Comparison of ENCODE assay signal across 8 cellular contexts in genomic region chr14:46580941-46581671, GRCh38.
DNase-seq lines count a peak whose midpoint lies in the region; ATAC-seq and TF ChIP-seq lines count a peak whose summit lies in the region.

No MANE protein-coding gene starts in this region.

- H3K4me3 ChIP-seq in lower lobe of right lung = no peak overlapping the region

- H3K4me1 Mint-ChIP-seq in activated CD8-positive, alpha-beta T cell treated with anti-CD3 and anti-CD28 coated beads, Interleukin-2, amount 10 ng/mL, durations not matched to agents 7 days and 5 days (ENCODE audit: low read depth) = no peaks in the 10 kb centered on the region

- H3K36me3 Mint-ChIP-seq in activated CD8-positive, alpha-beta T cell treated with anti-CD3 and anti-CD28 coated beads, Interleukin-2, amount 10 ng/mL, durations not matched to agents 7 days and 5 days (ENCODE audit: low read depth) = no peaks in the 10 kb centered on the region

- H3K27me3 ChIP-seq in lower lobe of right lung (ENCODE audit: low read depth) = no peaks in the 10 kb centered on the region

- H3K4me3 Mint-ChIP-seq in activated CD8-positive, alpha-beta T cell treated with anti-CD3 and anti-CD28 coated beads, Interleukin-2, amount 10 ng/mL, durations not matched to agents 7 days and 5 days = no peak overlapping the region

- DNase-seq in NCI-H2081 (lab: John Stamatoyannopoulos, UW) (peak; percentile 40 to 43), NCI-H2081 treated with DMSO at 0.1 percent for 48 hours (lab: John Stamatoyannopoulos, UW) (no peak), NCI-H1105 treated with DMSO at 0.1 percent for 48 hours (lab: John Stamatoyannopoulos, UW) (peak; percentile 61), lower lobe of right lung (no peak), 8988T (no peak), NCI-H128 (lab: John Stamatoyannopoulos, UW; ENCODE audit: unreplicated experiment) (no peak)
- peak; percentile 19 for DNase-seq in activated CD8-positive, alpha-beta T cell treated with anti-CD3 and anti-CD28 coated beads, Interleukin-2, amount 10 ng/mL, durations not matched to agents 7 days and 5 days

- ATAC-seq in activated CD8-positive, alpha-beta T cell treated with anti-CD3 and anti-CD28 coated beads, Interleukin-2, amount 10 ng/mL, durations not matched to agents 7 days and 5 days = no peak
- ATAC-seq in lower lobe of right lung = peak in 1 of 2 donors; percentile 29
- ATAC-seq in HG02970 (IDR thresholded peaks at IDR 0.05; ENCODE audit: low FRiP score, unreplicated experiment) = no peak

- H3K27ac Mint-ChIP-seq in activated CD8-positive, alpha-beta T cell treated with anti-CD3 and anti-CD28 coated beads, Interleukin-2, amount 10 ng/mL, durations not matched to agents 7 days and 5 days = no peak overlapping the region

- CTCF ChIA-PET in activated CD8-positive, alpha-beta T cell treated with anti-CD3 and anti-CD28 coated beads, Interleukin-2, amount 10 ng/mL, durations not matched to agents 7 days and 5 days (lab: Charles Lee) = interaction anchor here (0.5 kb wide), 1 partner anchor 58 kb away, joined by 7 read pairs; no protein-coding TSS in a partner anchor

- no peaks in the 10 kb centered on the region for H3K4me1 ChIP-seq in lower lobe of right lung

- H3K9me3 Mint-ChIP-seq in activated CD8-positive, alpha-beta T cell treated with anti-CD3 and anti-CD28 coated beads, Interleukin-2, amount 10 ng/mL, durations not matched to agents 7 days and 5 days (ENCODE audit: insufficient read depth) = no peaks in the 10 kb centered on the region

- POLR2A ChIA-PET in activated CD8-positive, alpha-beta T cell treated with anti-CD3 and anti-CD28 coated beads, Interleukin-2, amount 10 ng/mL, durations not matched to agents 7 days and 5 days (lab: Charles Lee) = no interaction called here

- no peaks in the 10 kb centered on the region for H3K27me3 Mint-ChIP-seq in activated CD8-positive, alpha-beta T cell treated with anti-CD3 and anti-CD28 coated beads, Interleukin-2, amount 10 ng/mL, durations not matched to agents 7 days and 5 days (ENCODE audit: low read depth)

- H3K27ac ChIP-seq in lower lobe of right lung = no peak overlapping the region

- no peaks in the 10 kb centered on the region for H3K9me3 ChIP-seq in lower lobe of right lung

- intact Hi-C loops in lower lobe of right lung (cut with DNase I) = no loop called here

- TF ChIP-seq CTCF in lower lobe of right lung (IDR thresholded peaks at IDR 0.05) = peak; percentile 51

- no peaks in the 10 kb centered on the region for H3K36me3 ChIP-seq in lower lobe of right lung

Comparison
In these comparisons a context has a peak if more than half of its experiments do, and no peak if none do; other contexts are left out.
1. DNase-seq: peak in NCI-H2081 (2 of 2), NCI-H1105 treated with DMSO at 0.1 percent for 48 hours (single experiment) and activated CD8-positive, alpha-beta T cell treated with anti-CD3 and anti-CD28 coated beads, Interleukin-2, amount 10 ng/mL, durations not matched to agents 7 days and 5 days (single experiment); none in NCI-H2081 treated with DMSO at 0.1 percent for 48 hours (single experiment), lower lobe of right lung (single experiment), 8988T (single experiment) and NCI-H128 (single experiment).